Comparison of ENCODE assay signal across 10 cellular contexts in genomic region chr16:17836868-17837602, GRCh38.
A peak's percentile ranks its signal among the peaks of the same experiment; 100 is the strongest.
DNase-seq lines count a peak whose midpoint lies in the region; ATAC-seq and TF ChIP-seq lines count a peak whose summit lies in the region.
"Had no signal": no experiment of that assay in that cellular context is flagged by ENCODE, and none has a peak within 500 bp of the region (broad histone marks: within the 10 kb centered on the region; RNA-seq: fewer than 3 reads in every experiment).

No MANE protein-coding gene starts in this region.

- 59 to 70% (median 62%) methylated on average over 12 of the region's 12 CpGs for WGBS in psoas muscle, 3 donors

- H3K4me1 Mint-ChIP-seq in activated T-helper 17 cell treated with anti-CD3 and anti-CD28 coated beads, Interleukin-2, amount 50 U/mL, for 72 hours = peaks cover 4% of the 10 kb centered on the region
- no peaks in the 10 kb centered on the region for H3K4me1 Mint-ChIP-seq in natural killer cell

- H3K27me3 Mint-ChIP-seq in activated T-helper 17 cell treated with anti-CD3 and anti-CD28 coated beads, Interleukin-2, amount 50 U/mL, for 72 hours = peaks cover 13% of the 10 kb centered on the region
- H3K27me3 Mint-ChIP-seq in natural killer cell (ENCODE audit: low read depth in 2 of 2) = peaks cover 10 to 18% of the 10 kb centered on the region in 2 donors

- no peak overlapping the region for H3K9ac ChIP-seq in iPS-15b (ENCODE audit: low read depth, low read length)

- H3K9me3 ChIP-seq in iPS-15b (ENCODE audit: control insufficient read depth, insufficient read depth, low read length) (no peaks in the 10 kb centered on the region), psoas muscle (no peaks in the 10 kb centered on the region)

- no peaks in the 10 kb centered on the region for H3K9me3 Mint-ChIP-seq in activated T-helper 17 cell treated with anti-CD3 and anti-CD28 coated beads, Interleukin-2, amount 50 U/mL, for 72 hours
- H3K9me3 Mint-ChIP-seq in natural killer cell = no peaks in the 10 kb centered on the region
- H3K9me3 Mint-ChIP-seq: activated naive CD4-positive, alpha-beta T cell treated with anti-CD3 and anti-CD28 coated beads for 36 hours; CD8-positive, alpha-beta T cell had no signal

- DNase-seq in AG08395 (ENCODE audit: low spot score) = peak; percentile 94
- DNase-seq in HT1080 (ENCODE audit: low read depth) = peak; percentile 98
- DNase-seq in OCI-M1 (lab: John Stamatoyannopoulos, UW) = no peak
- no peak for DNase-seq in psoas muscle
- no peak for DNase-seq in natural killer cell
- DNase-seq in superior temporal gyrus (ENCODE audit: extremely low spot score) = no peak
- DNase-seq: activated naive CD4-positive, alpha-beta T cell treated with anti-CD3 and anti-CD28 coated beads for 36 hours; CD8-positive, alpha-beta T cell had no signal

- no peak overlapping the region for H3K27ac Mint-ChIP-seq in activated T-helper 17 cell treated with anti-CD3 and anti-CD28 coated beads, Interleukin-2, amount 50 U/mL, for 72 hours
- H3K27ac Mint-ChIP-seq in natural killer cell = no peak overlapping the region
- H3K27ac Mint-ChIP-seq: activated naive CD4-positive, alpha-beta T cell treated with anti-CD3 and anti-CD28 coated beads for 36 hours; CD8-positive, alpha-beta T cell had no signal

- TF ChIP-seq CTCF in psoas muscle (IDR thresholded peaks at IDR 0.05) = no peak
- TF ChIP-seq CTCF in natural killer cell (IDR thresholded peaks at IDR 0.05) = no peak

- intact Hi-C loops in psoas muscle (cut with DNase I) (no loop called here), natural killer cell (cut with micrococcal nuclease) (no loop called here)

- peak; percentile 72 for ATAC-seq in activated T-helper 17 cell treated with anti-CD3 and anti-CD28 coated beads, Interleukin-2, amount 50 U/mL, for 72 hours (replicated peaks)
- ATAC-seq in psoas muscle = no peak
- ATAC-seq in natural killer cell = no peak
- ATAC-seq: CD8-positive, alpha-beta T cell had no signal

- no peaks in the 10 kb centered on the region for H3K27me3 ChIP-seq in iPS-15b (ENCODE audit: control insufficient read depth, insufficient read depth, low read length)
- peaks cover 0 to 2% (median 0%) of the 10 kb centered on the region in 3 donors for H3K27me3 ChIP-seq in psoas muscle (ENCODE audit: insufficient read depth in 3 of 3, low read length in 2 of 3)

- no peak overlapping the region for H3K4me3 Mint-ChIP-seq in activated T-helper 17 cell treated with anti-CD3 and anti-CD28 coated beads, Interleukin-2, amount 50 U/mL, for 72 hours
- H3K4me3 Mint-ChIP-seq in natural killer cell = no peak overlapping the region
- H3K4me3 Mint-ChIP-seq: activated naive CD4-positive, alpha-beta T cell treated with anti-CD3 and anti-CD28 coated beads for 36 hours; CD8-positive, alpha-beta T cell had no signal

- no peaks in the 10 kb centered on the region for H3K36me3 Mint-ChIP-seq in activated T-helper 17 cell treated with anti-CD3 and anti-CD28 coated beads, Interleukin-2, amount 50 U/mL, for 72 hours (ENCODE audit: low read depth)
- H3K36me3 Mint-ChIP-seq in natural killer cell = no peaks in the 10 kb centered on the region
- H3K36me3 Mint-ChIP-seq: CD8-positive, alpha-beta T cell had no signal

- H3K4me1 ChIP-seq in iPS-15b (ENCODE audit: control insufficient read depth, insufficient read depth, low read length) (peaks cover 20% of the 10 kb centered on the region), psoas muscle (no peaks in the 10 kb centered on the region)

- H3K36me3 ChIP-seq in iPS-15b (ENCODE audit: control insufficient read depth, insufficient read depth, low read length) = no peaks in the 10 kb centered on the region
- no peaks in the 10 kb centered on the region for H3K36me3 ChIP-seq in psoas muscle (ENCODE audit: insufficient read depth in 1 of 2, low read depth in 1 of 2)

- H3K27ac ChIP-seq in psoas muscle = no peak overlapping the region

- H3K4me3 ChIP-seq in iPS-15b (ENCODE audit: low read depth, low read length) (peak overlapping the region; percentile 13), psoas muscle (no peak overlapping the region)

Comparison
In these comparisons a context has a peak if more than half of its experiments do, and no peak if none do; other contexts are left out.
1. DNase-seq: peak in AG08395 (single experiment) and HT1080 (single experiment); none in OCI-M1 (single experiment), psoas muscle (0 of 2), natural killer cell (single experiment) and superior temporal gyrus (single experiment).